Comparison of ENCODE assay signal across 22 cellular contexts in genomic region chr2:226934546-226935243, GRCh38.
DNase-seq lines count a peak whose midpoint lies in the region; ATAC-seq and TF ChIP-seq lines count a peak whose summit lies in the region.
"Had no signal": no experiment of that assay in that cellular context is flagged by ENCODE, and none has a peak within 500 bp of the region (broad histone marks: within the 10 kb centered on the region; RNA-seq: fewer than 3 reads in every experiment).

No MANE protein-coding gene starts in this region.

- no peaks in the 10 kb centered on the region for H3K36me3 Mint-ChIP-seq in effector memory CD8-positive, alpha-beta T cell (ENCODE audit: insufficient read depth)
- H3K36me3 Mint-ChIP-seq: stimulated activated effector memory CD8-positive, alpha-beta T cell treated with anti-CD3 and anti-CD28 coated beads, Interleukin-12 subunit alpha, Interleukin-12 subunit beta, amount 100 ng/mL, for 72 hours had no signal

- H3K4me3 Mint-ChIP-seq in effector memory CD8-positive, alpha-beta T cell, result no peak overlapping the region
- H3K4me3 Mint-ChIP-seq: dendritic cell treated with granulocyte-macrophage colony-stimulating factor and Interleukin-4, amounts not matched to agents 40 ng/mL and 50 ng/mL, for 4 days; naive thymus-derived CD4-positive, alpha-beta T cell; stimulated activated effector memory CD8-positive, alpha-beta T cell treated with anti-CD3 and anti-CD28 coated beads, Interleukin-12 subunit alpha, Interleukin-12 subunit beta, amount 100 ng/mL, for 72 hours had no signal

- H3K4me3 ChIP-seq in neural cell (ENCODE audit: low read length), result no peak overlapping the region
- H3K4me3 ChIP-seq in vagina, result no peak overlapping the region
- H3K4me3 ChIP-seq: BLaER1, body of pancreas, Peyer's patch, thyroid gland had no signal

- H3K4me2 ChIP-seq in neural cell (ENCODE audit: low read length), result no peak overlapping the region
- H3K4me2 ChIP-seq: BLaER1 had no signal

- no peak overlapping the region for H3K9ac ChIP-seq in neural cell (ENCODE audit: low read length)
- H3K9ac ChIP-seq: BLaER1 had no signal

- intact Hi-C loops in vagina (cut with DNase I), result no loop called here

- DNase-seq in EL, result peak; percentile 8
- DNase-seq in NCI-H2171 treated with DMSO at 0.1 percent for 48 hours (lab: John Stamatoyannopoulos, UW), result peak; percentile 65
- DNase-seq in cerebellar cortex (ENCODE audit: low spot score), result peak; percentile 11
- DNase-seq in effector memory CD8-positive, alpha-beta T cell, result no peak
- DNase-seq in NCI-H2107 treated with DMSO at 0.1 percent for 48 hours (lab: John Stamatoyannopoulos, UW; ENCODE audit: unreplicated experiment), result no peak
- no peak for DNase-seq in amygdala (lab: John Stamatoyannopoulos, UW)
- DNase-seq in vagina (ENCODE audit: extremely low spot score in 2 of 2), result no peak
- DNase-seq: activated CD4-positive, alpha-beta T cell treated with anti-CD3 and anti-CD28 coated beads, Interleukin-2, amount 50 U/mL, for 1 hour; activated naive CD4-positive, alpha-beta T cell treated with Interleukin-2 at 50 U/mL for 16 hours; body of pancreas; DMS153; head of caudate nucleus; naive thymus-derived CD4-positive, alpha-beta T cell; NCI-H146; NCI-H82; Peyer's patch; thyroid gland had no signal

- H3K4me1 Mint-ChIP-seq in effector memory CD8-positive, alpha-beta T cell (ENCODE audit: low read depth in 2 of 2), result peaks cover 2 to 6% of the 10 kb centered on the region in 2 donors
- H3K4me1 Mint-ChIP-seq: stimulated activated effector memory CD8-positive, alpha-beta T cell treated with anti-CD3 and anti-CD28 coated beads, Interleukin-12 subunit alpha, Interleukin-12 subunit beta, amount 100 ng/mL, for 72 hours had no signal

- no peak for ATAC-seq in effector memory CD8-positive, alpha-beta T cell (replicated peaks)
- ATAC-seq: body of pancreas; naive thymus-derived CD4-positive, alpha-beta T cell; stimulated activated effector memory CD8-positive, alpha-beta T cell treated with anti-CD3 and anti-CD28 coated beads, Interleukin-12 subunit alpha, Interleukin-12 subunit beta, amount 100 ng/mL, for 72 hours had no signal

- no peaks in the 10 kb centered on the region for H3K27me3 ChIP-seq in neural cell (ENCODE audit: insufficient read depth, low read depth, low read length)
- H3K27me3 ChIP-seq in vagina, result no peaks in the 10 kb centered on the region
- H3K27me3 ChIP-seq: BLaER1, body of pancreas, Peyer's patch, thyroid gland had no signal

- TF ChIP-seq CTCF in neural cell (IDR thresholded peaks at IDR 0.05; ENCODE audit: poor library complexity, severe bottlenecking), result no peak
- no peak for TF ChIP-seq CTCF in vagina (IDR thresholded peaks at IDR 0.05)

- peaks cover 0 to 2% of the 10 kb centered on the region in 2 donors for H3K9me3 Mint-ChIP-seq in effector memory CD8-positive, alpha-beta T cell
- H3K9me3 Mint-ChIP-seq: dendritic cell treated with granulocyte-macrophage colony-stimulating factor and Interleukin-4, amounts not matched to agents 40 ng/mL and 50 ng/mL, for 4 days; stimulated activated effector memory CD8-positive, alpha-beta T cell treated with anti-CD3 and anti-CD28 coated beads, Interleukin-12 subunit alpha, Interleukin-12 subunit beta, amount 100 ng/mL, for 72 hours had no signal

- H3K9me3 ChIP-seq in neural cell (ENCODE audit: low read length), result peaks cover 2% of the 10 kb centered on the region
- no peaks in the 10 kb centered on the region for H3K9me3 ChIP-seq in vagina
- H3K9me3 ChIP-seq: BLaER1, body of pancreas, Peyer's patch, thyroid gland had no signal

- no peaks in the 10 kb centered on the region for H3K36me3 ChIP-seq in neural cell (ENCODE audit: insufficient read depth, low read length)
- no peaks in the 10 kb centered on the region for H3K36me3 ChIP-seq in vagina
- H3K36me3 ChIP-seq: BLaER1, Peyer's patch, thyroid gland had no signal

- H3K9me2 ChIP-seq in neural cell (ENCODE audit: insufficient read depth, low read length), result no peaks in the 10 kb centered on the region

- H3K79me2 ChIP-seq in neural cell (replicated peaks; ENCODE audit: insufficient read depth, low read length), result no peaks in the 10 kb centered on the region

- TF ChIP-seq RAD21 in neural cell (conservative IDR thresholded peaks at IDR 0.05), result no peak

- H3K27ac ChIP-seq in neural cell (ENCODE audit: low read length) (peak overlapping the region; percentile 58), vagina (no peak overlapping the region)
- H3K27ac ChIP-seq: BLaER1, body of pancreas, epithelial cell of prostate, Peyer's patch, thyroid gland had no signal

- H3K27ac Mint-ChIP-seq in effector memory CD8-positive, alpha-beta T cell, result no peak overlapping the region
- H3K27ac Mint-ChIP-seq: dendritic cell treated with granulocyte-macrophage colony-stimulating factor and Interleukin-4, amounts not matched to agents 40 ng/mL and 50 ng/mL, for 4 days; naive thymus-derived CD4-positive, alpha-beta T cell; stimulated activated effector memory CD8-positive, alpha-beta T cell treated with anti-CD3 and anti-CD28 coated beads, Interleukin-12 subunit alpha, Interleukin-12 subunit beta, amount 100 ng/mL, for 72 hours had no signal

- no peak for TF ChIP-seq POLR2A in vagina (IDR thresholded peaks at IDR 0.05)

- TF ChIP-seq EP300 in neural cell (conservative IDR thresholded peaks at IDR 0.05; ENCODE audit: poor library complexity, severe bottlenecking), result peak; percentile 94

- no peaks in the 10 kb centered on the region for H4K20me1 ChIP-seq in neural cell (ENCODE audit: insufficient read depth)
- H4K20me1 ChIP-seq: BLaER1 had no signal

- H2AFZ ChIP-seq in neural cell (ENCODE audit: low read depth, low read length), result no peak overlapping the region

- no peaks in the 10 kb centered on the region for H3K4me1 ChIP-seq in vagina
- H3K4me1 ChIP-seq: body of pancreas, Peyer's patch, thyroid gland had no signal

- no peaks in the 10 kb centered on the region for H3F3A ChIP-seq in neural cell (ENCODE audit: insufficient read depth, low read length, poor library complexity, severe bottlenecking)

- no peaks in the 10 kb centered on the region for H3K27me3 Mint-ChIP-seq in effector memory CD8-positive, alpha-beta T cell
- H3K27me3 Mint-ChIP-seq: dendritic cell treated with granulocyte-macrophage colony-stimulating factor and Interleukin-4, amounts not matched to agents 40 ng/mL and 50 ng/mL, for 4 days; naive thymus-derived CD4-positive, alpha-beta T cell had no signal

TF ChIP-seq in neural cell, 6 proteins besides CTCF, POLR2A, EP300 and RAD21:
- TF ChIP-seq POLR2AphosphoS5 (IDR thresholded peaks at IDR 0.05) (peak; percentile 91), EZH2 (IDR thresholded peaks at IDR 0.05; ENCODE audit: borderline replicate concordance, insufficient read depth, low read length, poor library complexity, severe bottlenecking) (no peak), MXI1 (conservative IDR thresholded peaks at IDR 0.05; ENCODE audit: poor library complexity, severe bottlenecking) (peak; percentile 39), REST (IDR thresholded peaks at IDR 0.05; ENCODE audit: borderline replicate concordance) (peak; percentile 28)

Comparison
In these comparisons a context has a peak if more than half of its experiments do, and no peak if none do; other contexts are left out.
1. DNase-seq: peak in EL (single experiment), NCI-H2171 treated with DMSO at 0.1 percent for 48 hours (single experiment) and cerebellar cortex (single experiment); none in effector memory CD8-positive, alpha-beta T cell (0 of 3), NCI-H2107 treated with DMSO at 0.1 percent for 48 hours (single experiment), amygdala (0 of 56) and vagina (0 of 2).